19 cellular contexts compared by ENCODE assay signal in genomic region chr14:89225607-89226006, GRCh38.
DNase-seq lines count a peak whose midpoint lies in the region; ATAC-seq, FAIRE-seq and TF ChIP-seq lines count a peak whose summit lies in the region.
"Had no signal": no experiment of that assay in that cellular context is flagged by ENCODE, and none has a peak within 500 bp of the region (broad histone marks: within the 10 kb centered on the region; RNA-seq: fewer than 3 reads in every experiment).

No MANE protein-coding gene starts in this region.

- H3K27me3 Mint-ChIP-seq in CD4-positive, alpha-beta T cell = no peaks in the 10 kb centered on the region
- no peaks in the 10 kb centered on the region for H3K27me3 Mint-ChIP-seq in WTC11 (ENCODE audit: low read depth)
- H3K27me3 Mint-ChIP-seq in astrocyte (ENCODE audit: low read depth, unreplicated experiment) = no peaks in the 10 kb centered on the region
- no peaks in the 10 kb centered on the region for H3K27me3 Mint-ChIP-seq in mesothelial cell of epicardium (ENCODE audit: low read depth)
- H3K27me3 Mint-ChIP-seq: B cell; CD8-positive, alpha-beta memory T cell had no signal

- peaks cover 37% of the 10 kb centered on the region for H4K20me1 ChIP-seq in astrocyte (ENCODE audit: insufficient read depth, low read length)

- no peak overlapping the region for H3K9ac ChIP-seq in astrocyte (ENCODE audit: low read length)

- H3K4me1 ChIP-seq in astrocyte (ENCODE audit: insufficient read depth, low read length) = peaks cover 12% of the 10 kb centered on the region

- no peak for DNase-seq in CD4-positive, alpha-beta T cell
- no peak for DNase-seq in WTC11 (ENCODE audit: low spot score)
- DNase-seq in astrocyte (ENCODE audit: low read depth) = no peak
- DNase-seq in stimulated activated effector memory CD8-positive, alpha-beta T cell treated with anti-CD3 and anti-CD28 coated beads, Interleukin-12 subunit alpha, Interleukin-12 subunit beta, amount 100 ng/mL, for 72 hours (ENCODE audit: low spot score in 2 of 2) = no peak
- no peak for DNase-seq in SKM-1 treated with dmso at 0.1 percent for 144 hours (lab: John Stamatoyannopoulos, UW; ENCODE audit: unreplicated experiment)
- no peak for DNase-seq in RCC 7860 (ENCODE audit: low spot score)
- no peak for DNase-seq in mesothelial cell of epicardium (ENCODE audit: low spot score in 2 of 2, unreplicated experiment in 2 of 2)
- no peak for DNase-seq in NCI-H82 treated with DMSO at 0.1 percent for 48 hours (lab: John Stamatoyannopoulos, UW; ENCODE audit: unreplicated experiment)
- DNase-seq: ACHN; CD8-positive, alpha-beta memory T cell; GOT3; HFFc6; NCI-H1436; NCI-H2029 treated with DMSO at 0.1 percent for 48 hours; NCI-H510A treated with DMSO at 0.1 percent for 48 hours; NK-92 treated with Interleukin-12 subunit alpha and Interleukin-12 subunit beta, amount 100 ng/mL, for 24 hours had no signal

- peaks cover 9% of the 10 kb centered on the region for H3K36me3 Mint-ChIP-seq in CD4-positive, alpha-beta T cell (ENCODE audit: low read depth)
- H3K36me3 Mint-ChIP-seq in WTC11 (peaks cover 1% of the 10 kb centered on the region), astrocyte (ENCODE audit: low read depth, unreplicated experiment) (peaks cover 11% of the 10 kb centered on the region), mesothelial cell of epicardium (peaks cover 2% of the 10 kb centered on the region)
- peaks cover 2% of the 10 kb centered on the region for H3K36me3 Mint-ChIP-seq in stimulated activated effector memory CD8-positive, alpha-beta T cell treated with anti-CD3 and anti-CD28 coated beads, Interleukin-12 subunit alpha, Interleukin-12 subunit beta, amount 100 ng/mL, for 72 hours

- TF ChIP-seq CTCF in CD4-positive, alpha-beta T cell (IDR thresholded peaks at IDR 0.05) = no peak
- no peak for TF ChIP-seq CTCF in WTC11 (IDR thresholded peaks at IDR 0.05)
- TF ChIP-seq CTCF in astrocyte (IDR thresholded peaks at IDR 0.05; ENCODE audit: insufficient read depth, low read depth, low read length) = no peak
- TF ChIP-seq CTCF in mesothelial cell of epicardium (IDR thresholded peaks at IDR 0.05; ENCODE audit: unreplicated experiment) = no peak

- intact Hi-C loops in CD4-positive, alpha-beta T cell (cut with DNase I, micrococcal nuclease) = no loop called here

- no peak overlapping the region for H3K4me3 Mint-ChIP-seq in CD4-positive, alpha-beta T cell
- H3K4me3 Mint-ChIP-seq in WTC11 (no peak overlapping the region), astrocyte (ENCODE audit: unreplicated experiment) (no peak overlapping the region), mesothelial cell of epicardium (no peak overlapping the region)
- no peak overlapping the region for H3K4me3 Mint-ChIP-seq in stimulated activated effector memory CD8-positive, alpha-beta T cell treated with anti-CD3 and anti-CD28 coated beads, Interleukin-12 subunit alpha, Interleukin-12 subunit beta, amount 100 ng/mL, for 72 hours
- H3K4me3 Mint-ChIP-seq: B cell; CD8-positive, alpha-beta memory T cell; HFFc6 had no signal

- peaks cover 12% of the 10 kb centered on the region for H3K79me2 ChIP-seq in astrocyte (ENCODE audit: insufficient read depth, low read length)

- no peaks in the 10 kb centered on the region for H3K36me3 ChIP-seq in astrocyte (ENCODE audit: insufficient read depth, low read length)

- FAIRE-seq in astrocyte (lab: Jason Lieb, UNC) (peak; percentile 37), RCC 7860 (lab: Jason Lieb, UNC) (no peak)
- FAIRE-seq: K562 had no signal

- H3K4me2 ChIP-seq in astrocyte (ENCODE audit: low read length) = no peak overlapping the region

- no peak for ATAC-seq in CD4-positive, alpha-beta T cell (ENCODE audit: poor library complexity)
- no peak for ATAC-seq in WTC11
- no peak for ATAC-seq in stimulated activated effector memory CD8-positive, alpha-beta T cell treated with anti-CD3 and anti-CD28 coated beads, Interleukin-12 subunit alpha, Interleukin-12 subunit beta, amount 100 ng/mL, for 72 hours
- ATAC-seq: K562 had no signal

- no peak overlapping the region for H3K27ac ChIP-seq in CD4-positive, alpha-beta T cell (ENCODE audit: low read depth, low read length)
- no peak overlapping the region for H3K27ac ChIP-seq in astrocyte (ENCODE audit: low read depth, low read length)
- H3K27ac ChIP-seq: HL-60 had no signal

- peak overlapping the region; percentile 21 for H3K27ac Mint-ChIP-seq in CD4-positive, alpha-beta T cell
- H3K27ac Mint-ChIP-seq in WTC11 = peak overlapping the region; percentile 71
- no peak overlapping the region for H3K27ac Mint-ChIP-seq in astrocyte (ENCODE audit: unreplicated experiment)
- peak overlapping the region; percentile 85 for H3K27ac Mint-ChIP-seq in stimulated activated effector memory CD8-positive, alpha-beta T cell treated with anti-CD3 and anti-CD28 coated beads, Interleukin-12 subunit alpha, Interleukin-12 subunit beta, amount 100 ng/mL, for 72 hours
- no peak overlapping the region for H3K27ac Mint-ChIP-seq in mesothelial cell of epicardium
- H3K27ac Mint-ChIP-seq: B cell, HFFc6 had no signal

- H2AFZ ChIP-seq in astrocyte (ENCODE audit: low read depth, low read length) = no peak overlapping the region

- H3K9me3 ChIP-seq in CD4-positive, alpha-beta T cell (ENCODE audit: control insufficient read depth, low read length) = no peaks in the 10 kb centered on the region
- H3K9me3 ChIP-seq in astrocyte (ENCODE audit: insufficient read depth, low read depth, low read length) = no peaks in the 10 kb centered on the region

- POLR2A ChIA-PET in CD4-positive, alpha-beta T cell (lab: Charles Lee) = no interaction called here
- POLR2A ChIA-PET in WTC11 (lab: Charles Lee) = interaction anchor here (0.6 to 0.8 kb wide), 2 partner anchors 13 to 55 kb away, joined by 3 to 4 read pairs; no protein-coding TSS in a partner anchor

- no peaks in the 10 kb centered on the region for H3K9me3 Mint-ChIP-seq in CD4-positive, alpha-beta T cell
- no peaks in the 10 kb centered on the region for H3K9me3 Mint-ChIP-seq in WTC11
- H3K9me3 Mint-ChIP-seq in astrocyte (ENCODE audit: unreplicated experiment) = no peaks in the 10 kb centered on the region
- no peaks in the 10 kb centered on the region for H3K9me3 Mint-ChIP-seq in stimulated activated effector memory CD8-positive, alpha-beta T cell treated with anti-CD3 and anti-CD28 coated beads, Interleukin-12 subunit alpha, Interleukin-12 subunit beta, amount 100 ng/mL, for 72 hours
- H3K9me3 Mint-ChIP-seq in mesothelial cell of epicardium = no peaks in the 10 kb centered on the region
- H3K9me3 Mint-ChIP-seq: CD8-positive, alpha-beta memory T cell; HFFc6 had no signal

- CTCF ChIA-PET in CD4-positive, alpha-beta T cell (lab: Charles Lee) = no interaction called here
- CTCF ChIA-PET in WTC11 (lab: Charles Lee) = no interaction called here

- H3K27me3 ChIP-seq in CD4-positive, alpha-beta T cell (ENCODE audit: control insufficient read depth, insufficient read depth, low read length) = no peaks in the 10 kb centered on the region
- no peaks in the 10 kb centered on the region for H3K27me3 ChIP-seq in astrocyte (ENCODE audit: insufficient read depth, low read length)

- peaks cover 74% of the 10 kb centered on the region for H3K4me1 Mint-ChIP-seq in CD4-positive, alpha-beta T cell (ENCODE audit: low read depth)
- peaks cover 49% of the 10 kb centered on the region for H3K4me1 Mint-ChIP-seq in WTC11
- peaks cover 14% of the 10 kb centered on the region for H3K4me1 Mint-ChIP-seq in astrocyte (ENCODE audit: low read depth, unreplicated experiment)
- H3K4me1 Mint-ChIP-seq in stimulated activated effector memory CD8-positive, alpha-beta T cell treated with anti-CD3 and anti-CD28 coated beads, Interleukin-12 subunit alpha, Interleukin-12 subunit beta, amount 100 ng/mL, for 72 hours = peaks cover 64% of the 10 kb centered on the region
- H3K4me1 Mint-ChIP-seq in mesothelial cell of epicardium = peaks cover 25% of the 10 kb centered on the region

- no peak overlapping the region for H3K4me3 ChIP-seq in astrocyte (ENCODE audit: insufficient read depth, low read depth, low read length)
- H3K4me3 ChIP-seq: K562 had no signal

TF ChIP-seq in WTC11, 78 proteins besides CTCF, POLR2A, EP300 and RAD21 (continues in another document):
- no peak for TF ChIP-seq ATF6 (CRISPR knock-in tag; IDR thresholded peaks at IDR 0.05)
- no peak for TF ChIP-seq TEAD4 (CRISPR knock-in tag; IDR thresholded peaks at IDR 0.05)
- TF ChIP-seq ZBTB21 (CRISPR knock-in tag; IDR thresholded peaks at IDR 0.05; ENCODE audit: borderline replicate concordance) = no peak
- no peak for TF ChIP-seq CBFB (CRISPR knock-in tag; IDR thresholded peaks at IDR 0.05; ENCODE audit: low read depth)
- TF ChIP-seq PRRX2 (CRISPR knock-in tag; IDR thresholded peaks at IDR 0.05) = no peak
- TF ChIP-seq ZBTB43 (CRISPR knock-in tag; IDR thresholded peaks at IDR 0.05) = no peak

Comparison
In these comparisons a context has a peak if more than half of its experiments do, and no peak if none do; other contexts are left out.
1. H3K27ac Mint-ChIP-seq: peak in CD4-positive, alpha-beta T cell (single experiment), WTC11 (single experiment) and stimulated activated effector memory CD8-positive, alpha-beta T cell treated with anti-CD3 and anti-CD28 coated beads, Interleukin-12 subunit alpha, Interleukin-12 subunit beta, amount 100 ng/mL, for 72 hours (single experiment); none in astrocyte (single experiment) and mesothelial cell of epicardium (single experiment).